In the genomic region with DNA sequence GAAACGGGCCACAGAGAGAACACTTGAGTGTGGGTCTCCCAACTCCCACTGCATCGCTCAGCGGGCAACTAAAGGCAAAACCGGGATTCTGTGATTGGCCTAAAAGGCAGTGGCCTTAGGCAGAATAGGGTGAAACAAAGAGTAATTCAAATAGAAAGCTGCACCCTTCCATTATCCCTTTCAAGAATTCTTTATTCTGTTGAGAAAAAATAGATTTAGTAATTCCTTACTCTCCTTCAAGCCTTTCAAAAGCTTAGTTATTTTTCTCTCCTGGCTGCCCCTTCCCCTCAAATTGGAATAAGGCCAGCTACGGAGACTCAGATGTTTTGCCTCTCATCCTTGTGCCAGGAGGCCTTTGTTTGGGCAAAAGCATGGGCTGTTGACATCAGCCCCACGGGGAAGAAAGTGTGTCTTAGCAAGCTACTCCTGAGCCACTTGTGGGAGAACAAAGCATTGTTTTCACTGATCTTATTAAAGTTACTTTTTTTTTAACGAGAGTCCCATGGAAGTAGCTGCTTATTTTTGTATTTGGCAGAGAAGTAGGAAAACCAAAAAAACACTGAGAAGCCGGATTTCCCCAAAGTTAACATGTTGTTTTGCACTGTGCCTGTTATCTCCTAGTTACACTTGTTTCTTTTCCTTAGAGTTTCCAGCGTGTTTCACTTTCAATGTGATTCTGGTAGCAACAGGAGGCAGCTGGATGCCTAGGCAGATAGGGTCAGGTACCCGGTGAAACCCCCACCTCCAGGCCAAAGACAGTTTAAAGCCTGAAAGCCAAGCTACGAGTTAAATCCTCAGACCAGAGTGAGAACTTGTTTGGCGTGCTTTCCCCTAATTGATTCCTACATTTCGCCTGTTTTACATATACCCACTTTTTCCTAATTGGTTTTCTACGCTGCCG, we compare ENCODE assay signal across 8 cellular contexts. TPM values are rescaled to one million over a fixed set of nuclear protein-coding genes. Genes with fewer than 3 reads are reported as not detected.
DNase-seq lines count a peak whose midpoint lies in the region; ATAC-seq and TF ChIP-seq lines count a peak whose summit lies in the region.

No MANE protein-coding gene starts in this region.

- H3K36me3 Mint-ChIP-seq in brain: peaks cover 15% of the 10 kb centered on the region

- peaks cover 26% of the 10 kb centered on the region for H3K4me1 ChIP-seq in lower lobe of right lung
- peaks cover 3 to 26% (median 16%) of the 10 kb centered on the region in 4 donors for H3K4me1 ChIP-seq in transverse colon

- H3K27me3 Mint-ChIP-seq in brain: peaks cover 41% of the 10 kb centered on the region

- CTCF ChIA-PET in AG04450 (lab: Charles Lee): interaction anchor here (0.7 to 2.3 kb wide), 5 partner anchors 111 to 316 kb away, joined by 3 to 6 read pairs (median 3); partner anchors contain the start of gene RPL39L

- TF ChIP-seq POLR2A in transverse colon (IDR thresholded peaks at IDR 0.05): no peak

- no peak for TF ChIP-seq EP300 in transverse colon (IDR thresholded peaks at IDR 0.05; ENCODE audit: low read depth)

- H3K27ac ChIP-seq in AG04450 (ENCODE audit: low read depth, low read length) (peak overlapping the region; percentile 39), lower lobe of right lung (peak overlapping the region; percentile 86), transverse colon (peak overlapping the region; percentile 74 to 85 (median 78))

- in situ Hi-C loops in transverse colon (cut with MboI; ENCODE audit: low pct_ligation_motif_present in 1 of 4, low pct_unique_long_range_greater_than_20kb in 1 of 4, low sequenced_read_pairs in 3 of 4): no loop called here

- no peak for DNase-seq in AG04450 (ENCODE audit: low read depth, low spot score)
- DNase-seq in NCI-H1105 treated with DMSO at 0.1 percent for 48 hours (lab: John Stamatoyannopoulos, UW): peak; percentile 72
- DNase-seq in lower lobe of right lung: no peak
- no peak for DNase-seq in transverse colon
- no peak for DNase-seq in epidermal melanocyte (ENCODE audit: insufficient read length, low spot score)
- no peak for DNase-seq in cerebellar cortex (ENCODE audit: low spot score)

- peaks cover 38% of the 10 kb centered on the region for H3K4me1 Mint-ChIP-seq in brain

- POLR2A ChIA-PET in AG04450 (lab: Yijun Ruan, JAX): interaction anchor here (0.5 to 1.3 kb wide), 2 partner anchors 88 to 148 kb away, joined by 4 to 5 read pairs; no protein-coding TSS in a partner anchor

- peak overlapping the region; percentile 90 to 98 (median 95) for H3K4me3 Mint-ChIP-seq in brain

- no peak for TF ChIP-seq CTCF in AG04450 (IDR thresholded peaks at IDR 0.05; ENCODE audit: low read depth, low read length)
- no peak for TF ChIP-seq CTCF in brain (conservative IDR thresholded peaks at IDR 0.05)
- TF ChIP-seq CTCF in lower lobe of right lung (IDR thresholded peaks at IDR 0.05): no peak
- TF ChIP-seq CTCF in transverse colon (IDR thresholded peaks at IDR 0.05): no peak

- peaks cover 0 to 8% (median 3%) of the 10 kb centered on the region in 5 experiments for H3K9me3 Mint-ChIP-seq in brain

- peaks cover 4% of the 10 kb centered on the region for H3K36me3 ChIP-seq in lower lobe of right lung
- H3K36me3 ChIP-seq in transverse colon: no peaks in the 10 kb centered on the region

- WGBS in transverse colon (ENCODE audit: low coverage in 1 of 2), 2 donors: 55 to 59% methylated on average over 11 to 15 of the region's 15 CpGs

- ATAC-seq in lower lobe of right lung (no peak), HG02678 (IDR thresholded peaks at IDR 0.05; ENCODE audit: unreplicated experiment) (no peak)

- H3K4me3 ChIP-seq in AG04450 (ENCODE audit: low read depth, low read length): peak overlapping the region; percentile 77
- H3K4me3 ChIP-seq in lower lobe of right lung: peak overlapping the region; percentile 94
- H3K4me3 ChIP-seq in transverse colon: peak overlapping the region in 3 of 4 donors; percentile 60 to 93 (median 73)

- intact Hi-C loops in lower lobe of right lung (cut with DNase I): no loop called here
- intact Hi-C loops in transverse colon (cut with DNase I; ENCODE audit: low total_unique reads): no loop called here

- no peaks in the 10 kb centered on the region for H3K27me3 ChIP-seq in AG04450 (ENCODE audit: control insufficient read depth, insufficient read depth, low read length)
- no peaks in the 10 kb centered on the region for H3K27me3 ChIP-seq in lower lobe of right lung (ENCODE audit: low read depth)
- no peaks in the 10 kb centered on the region for H3K27me3 ChIP-seq in transverse colon

- H3K27ac Mint-ChIP-seq in brain: peak overlapping the region; percentile 79 to 94 (median 90)

- H3K9me3 ChIP-seq in AG04450 (ENCODE audit: control insufficient read depth, insufficient read depth, low read length): no peaks in the 10 kb centered on the region; the same call in 1 of the 2 replicates
- H3K9me3 ChIP-seq in lower lobe of right lung: no peaks in the 10 kb centered on the region
- H3K9me3 ChIP-seq in transverse colon: no peaks in the 10 kb centered on the region

RNA-seq across cellular contexts. Expression of gene ST6GAL1, which starts 2.2 kb away (rescaled TPM):
- polyA plus RNA-seq in AG04450 (2011; rRNA removed): 11.8 and 11.9 TPM in 2 replicates
- 17.6 and 21.5 TPM in 2 replicates for polyA minus RNA-seq in AG04450 (2011; rRNA and poly(A)+ RNA removed)
- 40.4 TPM for polyA plus RNA-seq in brain (ENCODE audit: insufficient read depth, low read depth, low replicate concordance)
- total RNA-seq in lower lobe of right lung: 72.7 TPM
- total RNA-seq in transverse colon: 10 to 100 TPM; 22.4 to 50.5 (median 31.2) TPM
